Comparison of ENCODE assay signal across 2 cellular contexts in the genomic region with DNA sequence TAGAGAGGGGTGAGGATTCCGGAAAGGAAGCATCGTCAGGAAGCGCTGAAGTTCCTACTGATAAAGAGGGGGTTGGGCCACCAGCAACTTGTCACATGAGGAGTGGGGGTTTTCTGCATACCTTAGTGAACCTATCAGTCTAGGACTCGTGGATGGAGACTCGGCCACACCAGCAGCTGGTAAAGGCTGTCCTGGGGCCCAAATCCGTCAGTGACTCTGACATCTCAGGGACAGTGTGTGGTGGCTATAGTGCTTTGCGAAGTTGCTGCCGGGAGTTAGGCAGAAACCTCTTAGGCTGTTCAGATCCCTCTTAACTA.
TF ChIP-seq lines count a peak whose summit lies in the region.

No MANE protein-coding gene starts in this region.

TF ChIP-seq in HEK293, 187 proteins besides CTCF, POLR2A, EP300 and RAD21 (continued from another document):
- TF ChIP-seq, protein P1, sequence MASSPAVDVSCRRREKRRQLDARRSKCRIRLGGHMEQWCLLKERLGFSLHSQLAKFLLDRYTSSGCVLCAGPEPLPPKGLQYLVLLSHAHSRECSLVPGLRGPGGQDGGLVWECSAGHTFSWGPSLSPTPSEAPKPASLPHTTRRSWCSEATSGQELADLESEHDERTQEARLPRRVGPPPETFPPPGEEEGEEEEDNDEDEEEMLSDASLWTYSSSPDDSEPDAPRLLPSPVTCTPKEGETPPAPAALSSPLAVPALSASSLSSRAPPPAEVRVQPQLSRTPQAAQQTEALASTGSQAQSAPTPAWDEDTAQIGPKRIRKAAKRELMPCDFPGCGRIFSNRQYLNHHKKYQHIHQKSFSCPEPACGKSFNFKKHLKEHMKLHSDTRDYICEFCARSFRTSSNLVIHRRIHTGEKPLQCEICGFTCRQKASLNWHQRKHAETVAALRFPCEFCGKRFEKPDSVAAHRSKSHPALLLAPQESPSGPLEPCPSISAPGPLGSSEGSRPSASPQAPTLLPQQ (tag by site-specific recombination; IDR thresholded peaks at IDR 0.05): no peak
- TF ChIP-seq ZNF133 (tag by site-specific recombination; IDR thresholded peaks at IDR 0.05) (no peak), ZNF423 (tag by site-specific recombination; IDR thresholded peaks at IDR 0.05) (no peak), ZFP3 (tag by site-specific recombination; IDR thresholded peaks at IDR 0.05; ENCODE audit: low read depth) (no peak), ZNF473 (tag by site-specific recombination; IDR thresholded peaks at IDR 0.05) (no peak), HOXC10 (CRISPR knock-in tag; IDR thresholded peaks at IDR 0.05) (no peak), ZNF623 (tag by site-specific recombination; IDR thresholded peaks at IDR 0.05) (0 out of 2 replicates have a peak, but pooled peaks have one; percentile 4), ZNF544 (tag by site-specific recombination; IDR thresholded peaks at IDR 0.05) (no peak), SP3 (tag by site-specific recombination; IDR thresholded peaks at IDR 0.05) (peak; percentile 8; the same call in 1 of the 2 replicates), ZNF335 (tag by site-specific recombination; conservative IDR thresholded peaks at IDR 0.05) (no peak)
- TF ChIP-seq, protein P2, sequence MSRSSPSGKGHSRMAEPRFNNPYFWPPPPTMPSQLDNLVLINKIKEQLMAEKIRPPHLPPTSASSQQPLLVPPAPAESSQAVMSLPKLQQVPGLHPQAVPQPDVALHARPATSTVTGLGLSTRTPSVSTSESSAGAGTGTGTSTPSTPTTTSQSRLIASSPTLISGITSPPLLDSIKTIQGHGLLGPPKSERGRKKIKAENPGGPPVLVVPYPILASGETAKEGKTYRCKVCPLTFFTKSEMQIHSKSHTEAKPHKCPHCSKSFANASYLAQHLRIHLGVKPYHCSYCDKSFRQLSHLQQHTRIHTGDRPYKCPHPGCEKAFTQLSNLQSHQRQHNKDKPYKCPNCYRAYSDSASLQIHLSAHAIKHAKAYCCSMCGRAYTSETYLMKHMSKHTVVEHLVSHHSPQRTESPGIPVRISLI (tag by site-specific recombination; IDR thresholded peaks at IDR 0.05): no peak
- TF ChIP-seq, protein P3, sequence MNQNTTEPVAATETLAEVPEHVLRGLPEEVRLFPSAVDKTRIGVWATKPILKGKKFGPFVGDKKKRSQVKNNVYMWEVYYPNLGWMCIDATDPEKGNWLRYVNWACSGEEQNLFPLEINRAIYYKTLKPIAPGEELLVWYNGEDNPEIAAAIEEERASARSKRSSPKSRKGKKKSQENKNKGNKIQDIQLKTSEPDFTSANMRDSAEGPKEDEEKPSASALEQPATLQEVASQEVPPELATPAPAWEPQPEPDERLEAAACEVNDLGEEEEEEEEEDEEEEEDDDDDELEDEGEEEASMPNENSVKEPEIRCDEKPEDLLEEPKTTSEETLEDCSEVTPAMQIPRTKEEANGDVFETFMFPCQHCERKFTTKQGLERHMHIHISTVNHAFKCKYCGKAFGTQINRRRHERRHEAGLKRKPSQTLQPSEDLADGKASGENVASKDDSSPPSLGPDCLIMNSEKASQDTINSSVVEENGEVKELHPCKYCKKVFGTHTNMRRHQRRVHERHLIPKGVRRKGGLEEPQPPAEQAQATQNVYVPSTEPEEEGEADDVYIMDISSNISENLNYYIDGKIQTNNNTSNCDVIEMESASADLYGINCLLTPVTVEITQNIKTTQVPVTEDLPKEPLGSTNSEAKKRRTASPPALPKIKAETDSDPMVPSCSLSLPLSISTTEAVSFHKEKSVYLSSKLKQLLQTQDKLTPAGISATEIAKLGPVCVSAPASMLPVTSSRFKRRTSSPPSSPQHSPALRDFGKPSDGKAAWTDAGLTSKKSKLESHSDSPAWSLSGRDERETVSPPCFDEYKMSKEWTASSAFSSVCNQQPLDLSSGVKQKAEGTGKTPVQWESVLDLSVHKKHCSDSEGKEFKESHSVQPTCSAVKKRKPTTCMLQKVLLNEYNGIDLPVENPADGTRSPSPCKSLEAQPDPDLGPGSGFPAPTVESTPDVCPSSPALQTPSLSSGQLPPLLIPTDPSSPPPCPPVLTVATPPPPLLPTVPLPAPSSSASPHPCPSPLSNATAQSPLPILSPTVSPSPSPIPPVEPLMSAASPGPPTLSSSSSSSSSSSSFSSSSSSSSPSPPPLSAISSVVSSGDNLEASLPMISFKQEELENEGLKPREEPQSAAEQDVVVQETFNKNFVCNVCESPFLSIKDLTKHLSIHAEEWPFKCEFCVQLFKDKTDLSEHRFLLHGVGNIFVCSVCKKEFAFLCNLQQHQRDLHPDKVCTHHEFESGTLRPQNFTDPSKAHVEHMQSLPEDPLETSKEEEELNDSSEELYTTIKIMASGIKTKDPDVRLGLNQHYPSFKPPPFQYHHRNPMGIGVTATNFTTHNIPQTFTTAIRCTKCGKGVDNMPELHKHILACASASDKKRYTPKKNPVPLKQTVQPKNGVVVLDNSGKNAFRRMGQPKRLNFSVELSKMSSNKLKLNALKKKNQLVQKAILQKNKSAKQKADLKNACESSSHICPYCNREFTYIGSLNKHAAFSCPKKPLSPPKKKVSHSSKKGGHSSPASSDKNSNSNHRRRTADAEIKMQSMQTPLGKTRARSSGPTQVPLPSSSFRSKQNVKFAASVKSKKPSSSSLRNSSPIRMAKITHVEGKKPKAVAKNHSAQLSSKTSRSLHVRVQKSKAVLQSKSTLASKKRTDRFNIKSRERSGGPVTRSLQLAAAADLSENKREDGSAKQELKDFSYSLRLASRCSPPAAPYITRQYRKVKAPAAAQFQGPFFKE (tag by site-specific recombination; IDR thresholded peaks at IDR 0.05; ENCODE audit: borderline replicate concordance): no peak

TF ChIP-seq in liver, 16 proteins besides CTCF, POLR2A, EP300 and RAD21 (continued from another document):
- TF ChIP-seq, protein P4, sequence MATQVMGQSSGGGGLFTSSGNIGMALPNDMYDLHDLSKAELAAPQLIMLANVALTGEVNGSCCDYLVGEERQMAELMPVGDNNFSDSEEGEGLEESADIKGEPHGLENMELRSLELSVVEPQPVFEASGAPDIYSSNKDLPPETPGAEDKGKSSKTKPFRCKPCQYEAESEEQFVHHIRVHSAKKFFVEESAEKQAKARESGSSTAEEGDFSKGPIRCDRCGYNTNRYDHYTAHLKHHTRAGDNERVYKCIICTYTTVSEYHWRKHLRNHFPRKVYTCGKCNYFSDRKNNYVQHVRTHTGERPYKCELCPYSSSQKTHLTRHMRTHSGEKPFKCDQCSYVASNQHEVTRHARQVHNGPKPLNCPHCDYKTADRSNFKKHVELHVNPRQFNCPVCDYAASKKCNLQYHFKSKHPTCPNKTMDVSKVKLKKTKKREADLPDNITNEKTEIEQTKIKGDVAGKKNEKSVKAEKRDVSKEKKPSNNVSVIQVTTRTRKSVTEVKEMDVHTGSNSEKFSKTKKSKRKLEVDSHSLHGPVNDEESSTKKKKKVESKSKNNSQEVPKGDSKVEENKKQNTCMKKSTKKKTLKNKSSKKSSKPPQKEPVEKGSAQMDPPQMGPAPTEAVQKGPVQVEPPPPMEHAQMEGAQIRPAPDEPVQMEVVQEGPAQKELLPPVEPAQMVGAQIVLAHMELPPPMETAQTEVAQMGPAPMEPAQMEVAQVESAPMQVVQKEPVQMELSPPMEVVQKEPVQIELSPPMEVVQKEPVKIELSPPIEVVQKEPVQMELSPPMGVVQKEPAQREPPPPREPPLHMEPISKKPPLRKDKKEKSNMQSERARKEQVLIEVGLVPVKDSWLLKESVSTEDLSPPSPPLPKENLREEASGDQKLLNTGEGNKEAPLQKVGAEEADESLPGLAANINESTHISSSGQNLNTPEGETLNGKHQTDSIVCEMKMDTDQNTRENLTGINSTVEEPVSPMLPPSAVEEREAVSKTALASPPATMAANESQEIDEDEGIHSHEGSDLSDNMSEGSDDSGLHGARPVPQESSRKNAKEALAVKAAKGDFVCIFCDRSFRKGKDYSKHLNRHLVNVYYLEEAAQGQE (IDR thresholded peaks at IDR 0.05): no peak
- TF ChIP-seq NR2F2 (IDR thresholded peaks at IDR 0.05) (peak; percentile 41), TAF1 (conservative IDR thresholded peaks at IDR 0.05) (no peak), HNF4G (IDR thresholded peaks at IDR 0.05) (no peak), SP1 (IDR thresholded peaks at IDR 0.05) (no peak)
- TF ChIP-seq, protein P5, sequence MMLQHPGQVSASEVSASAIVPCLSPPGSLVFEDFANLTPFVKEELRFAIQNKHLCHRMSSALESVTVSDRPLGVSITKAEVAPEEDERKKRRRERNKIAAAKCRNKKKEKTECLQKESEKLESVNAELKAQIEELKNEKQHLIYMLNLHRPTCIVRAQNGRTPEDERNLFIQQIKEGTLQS (IDR thresholded peaks at IDR 0.05): no peak
- TF ChIP-seq, protein P6, sequence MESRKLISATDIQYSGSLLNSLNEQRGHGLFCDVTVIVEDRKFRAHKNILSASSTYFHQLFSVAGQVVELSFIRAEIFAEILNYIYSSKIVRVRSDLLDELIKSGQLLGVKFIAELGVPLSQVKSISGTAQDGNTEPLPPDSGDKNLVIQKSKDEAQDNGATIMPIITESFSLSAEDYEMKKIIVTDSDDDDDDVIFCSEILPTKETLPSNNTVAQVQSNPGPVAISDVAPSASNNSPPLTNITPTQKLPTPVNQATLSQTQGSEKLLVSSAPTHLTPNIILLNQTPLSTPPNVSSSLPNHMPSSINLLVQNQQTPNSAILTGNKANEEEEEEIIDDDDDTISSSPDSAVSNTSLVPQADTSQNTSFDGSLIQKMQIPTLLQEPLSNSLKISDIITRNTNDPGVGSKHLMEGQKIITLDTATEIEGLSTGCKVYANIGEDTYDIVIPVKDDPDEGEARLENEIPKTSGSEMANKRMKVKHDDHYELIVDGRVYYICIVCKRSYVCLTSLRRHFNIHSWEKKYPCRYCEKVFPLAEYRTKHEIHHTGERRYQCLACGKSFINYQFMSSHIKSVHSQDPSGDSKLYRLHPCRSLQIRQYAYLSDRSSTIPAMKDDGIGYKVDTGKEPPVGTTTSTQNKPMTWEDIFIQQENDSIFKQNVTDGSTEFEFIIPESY (IDR thresholded peaks at IDR 0.05): no peak
